In the genomic region with DNA sequence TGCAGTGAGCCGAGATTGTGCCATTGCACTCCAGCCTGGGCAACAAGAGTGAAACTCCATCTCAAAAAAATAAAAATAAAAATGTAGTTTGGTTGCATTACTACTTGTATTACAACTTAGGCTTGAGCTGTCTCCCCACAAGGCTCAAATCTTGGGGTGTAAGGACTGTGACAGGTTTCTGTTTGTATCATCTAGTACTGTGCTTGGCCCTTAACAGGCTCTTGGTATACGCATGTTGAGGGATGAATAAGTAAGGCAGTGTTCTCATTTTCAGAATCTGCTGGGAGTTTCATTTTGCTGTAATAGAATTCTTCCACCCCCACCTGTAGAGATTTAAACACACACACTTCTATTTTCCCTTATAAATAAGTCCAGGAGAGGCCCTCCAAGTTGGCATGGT, we compare ENCODE assay signal across 31 cellular contexts.
"Had no signal": no experiment of that assay in that cellular context is flagged by ENCODE, and none has a peak within 500 bp of the region (broad histone marks: within the 10 kb centered on the region; RNA-seq: fewer than 3 reads in every experiment).

No MANE protein-coding gene starts in this region.

- H3K9me3 Mint-ChIP-seq: activated naive CD4-positive, alpha-beta T cell treated with anti-CD3 and anti-CD28 coated beads for 36 hours; activated naive CD4-positive, alpha-beta T cell treated with anti-CD3 and anti-CD28 coated beads, Interleukin-2, amount 50 U/mL, for 24 hours; activated naive CD8-positive, alpha-beta T cell treated with anti-CD3 and anti-CD28 coated beads for 36 hours; activated T-helper 2 cell treated with anti-CD3 and anti-CD28 coated beads, Interferon-gamma antibody, Interleukin-2, Interleukin-4, amounts not matched to agents 10 μg/mL and 5 μg/mL and 100 μg/mL, durations not matched to agents 14 hours and 24 hours and 36 hours had no signal

- ATAC-seq: activated CD4-positive, CD25-positive, alpha-beta regulatory T cell treated with anti-CD3 and anti-CD28 coated beads, Interleukin-2, amount 50 U/mL, for 24 hours; activated CD8-positive, alpha-beta T cell treated with anti-CD3 and anti-CD28 coated beads for 36 hours; activated naive CD8-positive, alpha-beta T cell treated with anti-CD3 and anti-CD28 coated beads, Interleukin-2, amount 50 U/mL, for 24 hours; activated T-cell treated with anti-CD3 and anti-CD28 coated beads, Interleukin-2, amount 50 U/mL, for 4 hours; body of pancreas; effector memory CD8-positive, alpha-beta T cell; foreskin keratinocyte; gastrocnemius medialis; heart left ventricle had no signal

- H3K27me3 Mint-ChIP-seq: activated B cell treated with CpG ODN at 0.5 μM for 24 hours; activated CD8-positive, alpha-beta T cell treated with anti-CD3 and anti-CD28 coated beads for 36 hours; activated naive CD8-positive, alpha-beta T cell treated with anti-CD3 and anti-CD28 coated beads for 36 hours; activated naive CD8-positive, alpha-beta T cell treated with anti-CD3 and anti-CD28 coated beads, Interleukin-2, amount 50 U/mL, for 24 hours had no signal

- H3K4me3 ChIP-seq: adrenal gland, body of pancreas, esophagus muscularis mucosa, gastrocnemius medialis, heart left ventricle had no signal

- H3K4me1 Mint-ChIP-seq: activated B cell treated with CpG ODN at 0.5 μM for 24 hours; activated naive CD4-positive, alpha-beta T cell treated with anti-CD3 and anti-CD28 coated beads, Interleukin-2, amount 50 U/mL, for 24 hours; activated naive CD8-positive, alpha-beta T cell treated with anti-CD3 and anti-CD28 coated beads for 36 hours; activated naive CD8-positive, alpha-beta T cell treated with anti-CD3 and anti-CD28 coated beads, Interleukin-2, amount 50 U/mL, for 24 hours had no signal

- H3K4me3 Mint-ChIP-seq: activated B cell treated with CpG ODN at 0.5 μM for 24 hours; activated CD8-positive, alpha-beta T cell treated with anti-CD3 and anti-CD28 coated beads for 36 hours; activated naive CD4-positive, alpha-beta T cell treated with anti-CD3 and anti-CD28 coated beads for 36 hours; activated naive CD4-positive, alpha-beta T cell treated with anti-CD3 and anti-CD28 coated beads, Interleukin-2, amount 50 U/mL, for 24 hours; activated naive CD8-positive, alpha-beta T cell treated with anti-CD3 and anti-CD28 coated beads for 36 hours; activated naive CD8-positive, alpha-beta T cell treated with anti-CD3 and anti-CD28 coated beads, Interleukin-2, amount 50 U/mL, for 24 hours; activated T-cell treated with anti-CD3 and anti-CD28 coated beads, Interleukin-2, amount 50 U/mL, for 4 hours; effector memory CD8-positive, alpha-beta T cell had no signal

- H3K27ac Mint-ChIP-seq: activated B cell treated with CpG ODN at 0.5 μM for 24 hours; activated CD8-positive, alpha-beta T cell treated with anti-CD3 and anti-CD28 coated beads for 36 hours; activated naive CD4-positive, alpha-beta T cell treated with anti-CD3 and anti-CD28 coated beads for 36 hours; activated naive CD4-positive, alpha-beta T cell treated with anti-CD3 and anti-CD28 coated beads, Interleukin-2, amount 50 U/mL, for 24 hours; activated naive CD8-positive, alpha-beta T cell treated with anti-CD3 and anti-CD28 coated beads for 36 hours; activated naive CD8-positive, alpha-beta T cell treated with anti-CD3 and anti-CD28 coated beads, Interleukin-2, amount 50 U/mL, for 24 hours; activated T-helper 2 cell treated with anti-CD3 and anti-CD28 coated beads, Interferon-gamma antibody, Interleukin-2, Interleukin-4, amounts not matched to agents 10 μg/mL and 5 μg/mL and 100 μg/mL, durations not matched to agents 14 hours and 24 hours and 36 hours; effector memory CD8-positive, alpha-beta T cell had no signal

- H3K36me3 Mint-ChIP-seq: activated naive CD4-positive, alpha-beta T cell treated with anti-CD3 and anti-CD28 coated beads, Interleukin-2, amount 50 U/mL, for 24 hours; activated naive CD8-positive, alpha-beta T cell treated with anti-CD3 and anti-CD28 coated beads for 36 hours had no signal

- DNase-seq: activated B cell treated with CpG ODN at 0.5 μM for 24 hours; activated CD4-positive, alpha-beta T cell treated with anti-CD3 and anti-CD28 coated beads for 48 hours; activated CD4-positive, alpha-beta T cell treated with anti-CD3 and anti-CD28 coated beads, Interleukin-2, amount 50 U/mL, for 1 hour; activated CD4-positive, alpha-beta T cell treated with anti-CD3 and anti-CD28 coated beads, Interleukin-2, amount 50 U/mL, for 48 hours; activated CD8-positive, alpha-beta memory T cell treated with anti-CD3 and anti-CD28 coated beads for 24 hours; activated CD8-positive, alpha-beta T cell treated with anti-CD3 and anti-CD28 coated beads for 36 hours; activated effector memory CD4-positive, alpha-beta T cell treated with anti-CD3 and anti-CD28 coated beads, Interleukin-2, amount 50 U/mL, for 16 hours; activated naive CD4-positive, alpha-beta T cell treated with anti-CD3 and anti-CD28 coated beads for 36 hours; activated naive CD8-positive, alpha-beta T cell treated with anti-CD3 and anti-CD28 coated beads for 36 hours; activated naive CD8-positive, alpha-beta T cell treated with anti-CD3 and anti-CD28 coated beads, Interleukin-2, amount 50 U/mL, for 24 hours; activated T-cell treated with anti-CD3 and anti-CD28 coated beads, Interleukin-2, amount 50 U/mL, for 4 hours; adrenal gland; amygdala; aorta; body of pancreas; caudate nucleus; cortex of kidney; dermis blood vessel endothelial cell; effector CD4-positive, alpha-beta T cell; effector memory CD8-positive, alpha-beta T cell; erythroblast; foreskin keratinocyte; gastrocnemius medialis; glutamatergic neuron; heart left ventricle; T-helper 9 cell; WERI-Rb-1 had no signal
